ENCODE assay signal across 31 cellular contexts in genomic region chr1:88634538-88634937, GRCh38.
"Had no signal": no experiment of that assay in that cellular context is flagged by ENCODE, and none has a peak within 500 bp of the region (broad histone marks: within the 10 kb centered on the region; RNA-seq: fewer than 3 reads in every experiment).

No MANE protein-coding gene starts in this region.

- H3K4me3 ChIP-seq: neural progenitor cell, ovary, psoas muscle, skin epidermis, smooth muscle cell, spleen, suprapubic skin, testis, tibial artery, transverse colon, upper lobe of right lung, uterus had no signal

- H3K79me2 ChIP-seq: parathyroid adenoma had no signal

- ATAC-seq: naive thymus-derived CD8-positive, alpha-beta T cell; psoas muscle; right cardiac atrium; sciatic nerve; stimulated activated memory B cell treated with anti-CD40 and anti-IgM and Interleukin-4, amounts not matched to agents 10 μg/mL and 1 μg/mL and 100 μg/mL, for 72 hours; stimulated activated naive CD8-positive, alpha-beta T cell treated with anti-CD3 and anti-CD28 coated beads, Interleukin-15, amount 100 ng/mL, for 72 hours; stimulated activated naive CD8-positive, alpha-beta T cell treated with anti-CD3 and anti-CD28 coated beads, Interleukin-15, Interleukin-2, amounts not matched to agents 100 U/mL and 50 U/mL, for 24 hours; upper lobe of right lung had no signal

- H3K36me3 Mint-ChIP-seq: neural progenitor cell, type B pancreatic cell had no signal

- H3K9ac ChIP-seq: neural progenitor cell, parathyroid adenoma had no signal

- DNase-seq: naive thymus-derived CD8-positive, alpha-beta T cell; occipital lobe; ovary; posterior cingulate gyrus; psoas muscle; right cardiac atrium; spleen; stimulated activated CD4-positive, alpha-beta T cell treated with anti-CD3 and anti-CD28 coated beads, Interleukin-12 subunit alpha, Interleukin-12 subunit beta, amount 100 ng/mL, for 4 hours; stimulated activated CD4-positive, alpha-beta T cell treated with anti-CD3 and anti-CD28 coated beads, Interleukin-1b, Interleukin-23, amount 100 ng/mL, for 48 hours; stimulated activated CD4-positive, alpha-beta T cell treated with anti-CD3 and anti-CD28 coated beads, Interleukin-4, amount 100 ng/mL, for 1 hour; stimulated activated CD4-positive, alpha-beta T cell treated with anti-CD3 and anti-CD28 coated beads, Interleukin-4, amount 100 ng/mL, for 4 hours; stimulated activated CD8-positive, alpha-beta memory T cell treated with anti-CD3 and anti-CD28 coated beads, Interleukin-4, amount 100 ng/mL, for 48 hours; stimulated activated naive CD4-positive, alpha-beta T cell; stimulated activated naive CD8-positive, alpha-beta T cell treated with anti-CD3 and anti-CD28 coated beads, Interleukin-15, amount 100 ng/mL, for 72 hours; stimulated activated naive CD8-positive, alpha-beta T cell treated with anti-CD3 and anti-CD28 coated beads, Interleukin-15, Interleukin-2, amounts not matched to agents 100 U/mL and 50 U/mL, for 24 hours; substantia nigra; testis; tibial artery; transverse colon; upper lobe of right lung; uterus had no signal

- H3K4me2 ChIP-seq: neural progenitor cell, smooth muscle cell had no signal

- H3K4me3 Mint-ChIP-seq: naive thymus-derived CD8-positive, alpha-beta T cell; nephron; neural progenitor cell; stimulated activated memory B cell treated with anti-CD40 and anti-IgM and Interleukin-4, amounts not matched to agents 10 μg/mL and 1 μg/mL and 100 μg/mL, for 72 hours; stimulated activated naive CD8-positive, alpha-beta T cell treated with anti-CD3 and anti-CD28 coated beads, Interleukin-15, amount 100 ng/mL, for 72 hours; type B pancreatic cell had no signal

- H3K9me3 ChIP-seq: ovary, testis, uterus had no signal

- H2AFZ ChIP-seq: neural progenitor cell, parathyroid adenoma had no signal

- H3K27me3 Mint-ChIP-seq: progenitor cell of endocrine pancreas; stimulated activated naive CD8-positive, alpha-beta T cell treated with anti-CD3 and anti-CD28 coated beads, Interleukin-15, amount 100 ng/mL, for 72 hours had no signal

- H3K4me1 Mint-ChIP-seq: nephron; neural progenitor cell; stimulated activated memory B cell treated with anti-CD40 and anti-IgM and Interleukin-4, amounts not matched to agents 10 μg/mL and 1 μg/mL and 100 μg/mL, for 72 hours; stimulated activated naive CD8-positive, alpha-beta T cell treated with anti-CD3 and anti-CD28 coated beads, Interleukin-15, amount 100 ng/mL, for 72 hours had no signal

- H3K36me3 ChIP-seq: neural progenitor cell, ovary, spleen, suprapubic skin, tibial artery, transverse colon, upper lobe of right lung, uterus had no signal

- H3K4me1 ChIP-seq: neural progenitor cell, parathyroid adenoma, psoas muscle, spleen, suprapubic skin, testis, tibial artery, transverse colon, upper lobe of right lung, uterus had no signal

- H3K27ac Mint-ChIP-seq: naive thymus-derived CD8-positive, alpha-beta T cell; nephron; neural progenitor cell; progenitor cell of endocrine pancreas; stimulated activated memory B cell treated with anti-CD40 and anti-IgM and Interleukin-4, amounts not matched to agents 10 μg/mL and 1 μg/mL and 100 μg/mL, for 72 hours; stimulated activated naive CD8-positive, alpha-beta T cell treated with anti-CD3 and anti-CD28 coated beads, Interleukin-15, amount 100 ng/mL, for 72 hours; type B pancreatic cell had no signal

- H3K27ac ChIP-seq: neural progenitor cell, ovary, parathyroid adenoma, psoas muscle, skin epidermis, spleen, suprapubic skin, testis, tibial artery, transverse colon, upper lobe of right lung, uterus had no signal

- H3K27me3 ChIP-seq: neural progenitor cell, ovary, spleen, suprapubic skin, testis, tibial artery, transverse colon, upper lobe of right lung, uterus had no signal
